ENCODE assay signal across 13 cellular contexts in the genomic region with DNA sequence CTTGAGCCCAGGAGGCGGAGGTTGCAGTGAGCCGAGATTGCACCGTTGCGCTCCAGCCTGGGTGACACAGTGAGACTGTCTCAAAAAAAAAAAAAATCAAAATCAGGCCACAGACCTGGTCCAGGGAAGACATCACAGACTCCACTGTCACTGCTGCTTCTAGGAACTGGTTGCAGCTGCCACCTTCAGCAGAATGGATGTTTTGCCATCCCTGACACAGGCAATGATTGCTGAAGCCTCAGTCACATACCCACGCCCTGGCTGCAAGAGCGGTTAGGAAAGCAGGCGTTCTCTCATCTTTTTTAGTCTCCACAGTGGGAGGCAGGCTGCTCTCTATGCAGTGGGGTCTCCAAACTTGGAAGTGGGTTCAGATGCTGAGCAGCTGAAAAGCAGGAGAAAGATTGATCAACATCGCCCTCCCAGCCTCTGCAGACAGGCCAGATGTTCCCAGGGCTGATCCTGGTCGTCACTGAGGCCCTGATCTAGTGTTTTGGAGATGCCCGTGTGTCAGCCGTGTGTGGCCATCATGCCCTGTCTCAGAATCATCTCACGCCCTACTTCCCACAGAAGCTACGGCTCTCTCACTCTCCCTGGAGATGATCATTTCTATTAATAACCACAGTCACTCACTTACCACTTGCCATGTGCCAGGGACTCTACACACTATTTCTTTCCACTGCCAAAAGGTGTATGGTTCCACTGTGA.
A peak's percentile ranks its signal among the peaks of the same experiment; 100 is the strongest.
DNase-seq lines count a peak whose midpoint lies in the region; ATAC-seq and TF ChIP-seq lines count a peak whose summit lies in the region.
"Had no signal": no experiment of that assay in that cellular context is flagged by ENCODE, and none has a peak within 500 bp of the region (broad histone marks: within the 10 kb centered on the region; RNA-seq: fewer than 3 reads in every experiment).

No MANE protein-coding gene starts in this region.

- H3K4me1 ChIP-seq in left ventricle myocardium inferior: peaks cover 47% of the 10 kb centered on the region
- peaks cover 6% of the 10 kb centered on the region for H3K4me1 ChIP-seq in upper lobe of right lung

- TF ChIP-seq CTCF in left ventricle myocardium inferior (IDR thresholded peaks at IDR 0.05; ENCODE audit: borderline replicate concordance) (no peak), upper lobe of right lung (IDR thresholded peaks at IDR 0.05) (no peak)

- H3K36me3 ChIP-seq in left ventricle myocardium inferior (no peaks in the 10 kb centered on the region), upper lobe of right lung (no peaks in the 10 kb centered on the region)
- H3K36me3 ChIP-seq: adrenal gland had no signal

- H3K4me3 ChIP-seq in left ventricle myocardium inferior (no peak overlapping the region), upper lobe of right lung (no peak overlapping the region)
- H3K4me3 ChIP-seq: adrenal gland had no signal

- H3K27me3 ChIP-seq in left ventricle myocardium inferior (ENCODE audit: low read depth) (no peaks in the 10 kb centered on the region), upper lobe of right lung (no peaks in the 10 kb centered on the region)
- H3K27me3 ChIP-seq: adrenal gland, foreskin keratinocyte had no signal

- peak overlapping the region in 1 of 2 donors; percentile 23 for H3K27ac Mint-ChIP-seq in stimulated activated naive CD8-positive, alpha-beta T cell treated with anti-CD3 and anti-CD28 coated beads, Interleukin-15, amount 100 ng/mL, for 72 hours
- H3K27ac Mint-ChIP-seq in activated naive CD8-positive, alpha-beta T cell treated with anti-CD3 and anti-CD28 coated beads, Interleukin-2, amount 50 U/mL, for 24 hours: peak overlapping the region; percentile 61

- peaks cover 14% of the 10 kb centered on the region for H3K27me3 Mint-ChIP-seq in stimulated activated naive CD8-positive, alpha-beta T cell treated with anti-CD3 and anti-CD28 coated beads, Interleukin-15, amount 100 ng/mL, for 72 hours
- H3K27me3 Mint-ChIP-seq in activated naive CD8-positive, alpha-beta T cell treated with anti-CD3 and anti-CD28 coated beads, Interleukin-2, amount 50 U/mL, for 24 hours: no peaks in the 10 kb centered on the region

- no peak for ATAC-seq in stimulated activated naive CD8-positive, alpha-beta T cell treated with anti-CD3 and anti-CD28 coated beads, Interleukin-15, amount 100 ng/mL, for 72 hours
- ATAC-seq in stimulated activated naive CD8-positive, alpha-beta T cell treated with anti-CD3 and anti-CD28 coated beads, Interleukin-15, Interleukin-2, amounts not matched to agents 100 U/mL and 50 U/mL, for 24 hours: no peak
- ATAC-seq in activated naive CD8-positive, alpha-beta T cell treated with anti-CD3 and anti-CD28 coated beads, Interleukin-2, amount 50 U/mL, for 24 hours: no peak
- no peak for ATAC-seq in upper lobe of right lung
- ATAC-seq: foreskin keratinocyte, PC-3 had no signal

- no peak for DNase-seq in stimulated activated naive CD8-positive, alpha-beta T cell treated with anti-CD3 and anti-CD28 coated beads, Interleukin-15, amount 100 ng/mL, for 72 hours
- no peak for DNase-seq in stimulated activated naive CD8-positive, alpha-beta T cell treated with anti-CD3 and anti-CD28 coated beads, Interleukin-15, Interleukin-2, amounts not matched to agents 100 U/mL and 50 U/mL, for 24 hours
- DNase-seq in activated naive CD8-positive, alpha-beta T cell treated with anti-CD3 and anti-CD28 coated beads, Interleukin-2, amount 50 U/mL, for 24 hours: no peak
- DNase-seq in left ventricle myocardium inferior (no peak), upper lobe of right lung (peak; percentile 6), NCI-H1930 (lab: John Stamatoyannopoulos, UW) (no peak)
- no peak for DNase-seq in stimulated activated CD4-positive, alpha-beta T cell treated with anti-CD3 and anti-CD28 coated beads, Interleukin-4, amount 100 ng/mL, for 1 hour
- DNase-seq in stimulated activated naive CD4-positive, alpha-beta T cell treated with Interleukin-2 at 50 U/mL for 16 hours (lab: John Stamatoyannopoulos, UW): no peak
- DNase-seq: foreskin keratinocyte, NCI-H226, PC-3 had no signal

- H3K27ac ChIP-seq in left ventricle myocardium inferior (replicated peaks): peak overlapping the region; percentile 66
- H3K27ac ChIP-seq in upper lobe of right lung: no peak overlapping the region
- H3K27ac ChIP-seq: adrenal gland, C4-2B, foreskin keratinocyte had no signal

- peaks cover 78% of the 10 kb centered on the region for H3K4me1 Mint-ChIP-seq in stimulated activated naive CD8-positive, alpha-beta T cell treated with anti-CD3 and anti-CD28 coated beads, Interleukin-15, amount 100 ng/mL, for 72 hours
- peaks cover 56% of the 10 kb centered on the region for H3K4me1 Mint-ChIP-seq in activated naive CD8-positive, alpha-beta T cell treated with anti-CD3 and anti-CD28 coated beads, Interleukin-2, amount 50 U/mL, for 24 hours

- no peaks in the 10 kb centered on the region for H3K9me3 Mint-ChIP-seq in stimulated activated naive CD8-positive, alpha-beta T cell treated with anti-CD3 and anti-CD28 coated beads, Interleukin-15, amount 100 ng/mL, for 72 hours
- no peaks in the 10 kb centered on the region for H3K9me3 Mint-ChIP-seq in activated naive CD8-positive, alpha-beta T cell treated with anti-CD3 and anti-CD28 coated beads, Interleukin-2, amount 50 U/mL, for 24 hours

- H3K9me3 ChIP-seq in left ventricle myocardium inferior (replicated peaks): no peaks in the 10 kb centered on the region
- H3K9me3 ChIP-seq in upper lobe of right lung: no peaks in the 10 kb centered on the region
- H3K9me3 ChIP-seq: adrenal gland had no signal

- H3K36me3 Mint-ChIP-seq in activated naive CD8-positive, alpha-beta T cell treated with anti-CD3 and anti-CD28 coated beads, Interleukin-2, amount 50 U/mL, for 24 hours (ENCODE audit: low read depth): no peaks in the 10 kb centered on the region

- intact Hi-C loops in left ventricle myocardium inferior (cut with micrococcal nuclease): no loop called here
- intact Hi-C loops in upper lobe of right lung (cut with DNase I): no loop called here

- H3K4me3 Mint-ChIP-seq in stimulated activated naive CD8-positive, alpha-beta T cell treated with anti-CD3 and anti-CD28 coated beads, Interleukin-15, amount 100 ng/mL, for 72 hours: peak overlapping the region; percentile 23 to 49
- no peak overlapping the region for H3K4me3 Mint-ChIP-seq in activated naive CD8-positive, alpha-beta T cell treated with anti-CD3 and anti-CD28 coated beads, Interleukin-2, amount 50 U/mL, for 24 hours
